Comparison of ENCODE assay signal across 22 cellular contexts in genomic region chr6:78322068-78322845, GRCh38.
"Had no signal": no experiment of that assay in that cellular context is flagged by ENCODE, and none has a peak within 500 bp of the region (broad histone marks: within the 10 kb centered on the region; RNA-seq: fewer than 3 reads in every experiment).

No MANE protein-coding gene starts in this region.

- DNase-seq: colonic mucosa; cortex of kidney; effector CD8-positive, alpha-beta T cell; effector memory CD8-positive, alpha-beta T cell; endodermal cell; erythroblast; esophagus squamous epithelium; foreskin fibroblast; foreskin melanocyte; gastrocnemius medialis; glutamatergic neuron; head of caudate nucleus; heart right ventricle; hippocampal formation; left cardiac atrium; left ventricle myocardium inferior; lower lobe of right lung; mesenchymal stem cell; mucosa of descending colon; naive B cell; naive thymus-derived CD8-positive, alpha-beta T cell had no signal

- H3K4me3 ChIP-seq: colonic mucosa, esophagus squamous epithelium, gastrocnemius medialis, heart right ventricle, left ventricle myocardium inferior, lower lobe of right lung, mucosa of descending colon had no signal

- ATAC-seq: effector memory CD8-positive, alpha-beta T cell; esophagus mucosa; gastrocnemius medialis; heart right ventricle; left cardiac atrium; lower lobe of right lung; mucosa of descending colon; naive thymus-derived CD8-positive, alpha-beta T cell had no signal
